In genomic region chr17:28274591-28275265, GRCh38 we compare ENCODE assay signal across 20 cellular contexts. TPM values are rescaled to one million over a fixed set of nuclear protein-coding genes. Genes with fewer than 3 reads are reported as not detected.
DNase-seq lines count a peak whose midpoint lies in the region; ATAC-seq, FAIRE-seq and TF ChIP-seq lines count a peak whose summit lies in the region.
"Had no signal": no experiment of that assay in that cellular context is flagged by ENCODE, and none has a peak within 500 bp of the region (broad histone marks: within the 10 kb centered on the region; RNA-seq: fewer than 3 reads in every experiment).

No MANE protein-coding gene starts in this region.

- no peaks in the 10 kb centered on the region for H3K36me3 Mint-ChIP-seq in neural crest cell (ENCODE audit: low read depth)

- in situ Hi-C loops in GM12878 (cut with MboI) = no loop called here

- H3K27me3 ChIP-seq in GM12878 (replicated peaks in 1 of 2; ENCODE audit: control insufficient read depth in 2 of 2, insufficient read depth in 2 of 2, low read length in 1 of 2) = no peaks in the 10 kb centered on the region; a peak in 1 of 4 replicates
- no peaks in the 10 kb centered on the region for H3K27me3 ChIP-seq in osteoblast (ENCODE audit: insufficient read depth, low read length)
- peaks cover 0 to 2% of the 10 kb centered on the region in 2 donors for H3K27me3 ChIP-seq in tibial artery

- no peaks in the 10 kb centered on the region for H3K36me3 ChIP-seq in GM12878 (ENCODE audit: control insufficient read depth in 2 of 2, insufficient read depth in 2 of 2, low read length in 1 of 2)
- no peaks in the 10 kb centered on the region for H3K36me3 ChIP-seq in osteoblast (ENCODE audit: insufficient read depth, low read length)
- no peaks in the 10 kb centered on the region for H3K36me3 ChIP-seq in tibial artery

- H4K20me1 ChIP-seq in GM12878 (ENCODE audit: control insufficient read depth, insufficient read depth) (no peaks in the 10 kb centered on the region; the same call in 1 of the 2 replicates), osteoblast (ENCODE audit: insufficient read depth, low read length) (no peaks in the 10 kb centered on the region)

- H3K79me2 ChIP-seq in GM12878 (ENCODE audit: control insufficient read depth, insufficient read depth, low read length) (no peaks in the 10 kb centered on the region), osteoblast (ENCODE audit: insufficient read depth, low read length) (no peaks in the 10 kb centered on the region)

- peak overlapping the region; percentile 51 for H3K27ac Mint-ChIP-seq in neural crest cell (ENCODE audit: unreplicated experiment)
- H3K27ac Mint-ChIP-seq: CD4-positive, alpha-beta T cell had no signal

- no peak overlapping the region for H3K4me2 ChIP-seq in GM12878 (ENCODE audit: control insufficient read depth, insufficient read depth)
- H3K4me2 ChIP-seq in osteoblast (ENCODE audit: insufficient read depth, low read length) = no peak overlapping the region
- H3K4me2 ChIP-seq: A549 had no signal

- peaks cover 3% of the 10 kb centered on the region for H3K9me3 Mint-ChIP-seq in neural crest cell
- H3K9me3 Mint-ChIP-seq: CD4-positive, alpha-beta T cell had no signal

- DNase-seq in GM12891 (ENCODE audit: insufficient read length, low spot score) (no peak), GM12878 (ENCODE audit: low read depth, low spot score) (no peak), neural crest cell (ENCODE audit: low read depth, low spot score) (no peak), osteoblast (ENCODE audit: insufficient read length, low spot score, missing footprints) (peak; percentile 58), tibial artery (no peak), NCI-H187 (lab: John Stamatoyannopoulos, UW) (no peak)
- no peak for DNase-seq in activated CD8-positive, alpha-beta memory T cell treated with anti-CD3 and anti-CD28 coated beads for 24 hours
- DNase-seq: AML-193; CD4-positive, alpha-beta T cell; DMS153; DMS79; GDM1; H9; IMR-90 had no signal

- H3K4me1 Mint-ChIP-seq in neural crest cell = peaks cover 26% of the 10 kb centered on the region

- TF ChIP-seq EP300 in GM12878 (IDR thresholded peaks at IDR 0.05; ENCODE audit: borderline replicate concordance in 1 of 2, control insufficient read depth in 1 of 2, low read depth in 2 of 2, low read length in 2 of 2) = no peak

- peaks cover 6% of the 10 kb centered on the region; the same call in 1 of the 2 replicates for H3K4me1 ChIP-seq in GM12878 (ENCODE audit: control insufficient read depth, insufficient read depth, low read length)
- peaks cover 26% of the 10 kb centered on the region for H3K4me1 ChIP-seq in osteoblast (ENCODE audit: insufficient read depth, low read length)
- no peaks in the 10 kb centered on the region for H3K4me1 ChIP-seq in tibial artery
- H3K4me1 ChIP-seq: A549 had no signal

- RAD21 ChIA-PET in GM12878 (lab: Charles Lee; ENCODE audit: unreplicated experiment) = no interaction called here

- H3K9me3 ChIP-seq in GM12878 (replicated peaks; ENCODE audit: control insufficient read depth, insufficient read depth, low read length) (no peaks in the 10 kb centered on the region; the same call in 2 of the 3 replicates), osteoblast (ENCODE audit: low read depth, low read length) (no peaks in the 10 kb centered on the region), tibial artery (no peaks in the 10 kb centered on the region)
- H3K9me3 ChIP-seq: A549 had no signal

- no peak overlapping the region for H3K9ac ChIP-seq in GM12878 (ENCODE audit: control insufficient read depth, insufficient read depth, low read length)

- SMC1A ChIA-PET in GM12878 (lab: Charles Lee; ENCODE audit: uncharacterized antibody, unreplicated experiment) = interaction anchor here (0.7 to 1.1 kb wide), 2 partner anchors 12 to 19 kb away, joined by 3 read pairs; no protein-coding TSS in a partner anchor

- H3K27ac ChIP-seq in GM12878 (ENCODE audit: control insufficient read depth, insufficient read depth) (no peak overlapping the region), osteoblast (ENCODE audit: low read depth, low read length) (no peak overlapping the region), tibial artery (no peak overlapping the region)
- H3K27ac ChIP-seq: 22Rv1, A549, C4-2B, HL-60 had no signal

- ATAC-seq in GM12878 (no peak; the same call in 1 of the 3 replicates), HG03439 (IDR thresholded peaks at IDR 0.05; ENCODE audit: unreplicated experiment) (no peak)
- ATAC-seq: A549 had no signal

- intact Hi-C loops in GM12878 (cut with micrococcal nuclease; ENCODE audit: unreplicated experiment) = no loop called here
- intact Hi-C loops in tibial artery (cut with DNase I; ENCODE audit: low total_unique reads) = no loop called here

- CTCF ChIA-PET in GM12878 (lab: Yijun Ruan, JAX) = no interaction called here

- no peak for TF ChIP-seq RAD21 in GM12878 (IDR thresholded peaks at IDR 0.05; ENCODE audit: insufficient read depth, low read depth, low read length)

- H2AFZ ChIP-seq in GM12878 (ENCODE audit: control insufficient read depth, low read depth, low read length) (no peak overlapping the region), osteoblast (ENCODE audit: low read length) (no peak overlapping the region)

- TF ChIP-seq POLR2A in GM12891 (IDR thresholded peaks at IDR 0.05; ENCODE audit: low read depth, low read length) = no peak
- TF ChIP-seq POLR2A in GM12878 (IDR thresholded peaks at IDR 0.05; ENCODE audit: low read depth, low read length) = no peak

- TF ChIP-seq CTCF in GM12878 (IDR thresholded peaks at IDR 0.05 in 2 of 3, conservative IDR thresholded peaks at IDR 0.05 in 1 of 3; ENCODE audit: control insufficient read depth in 2 of 3, extremely low read depth in 1 of 3, insufficient read depth in 1 of 3, low read depth in 3 of 3, low read length in 3 of 3) (no peak), neural crest cell (conservative IDR thresholded peaks at IDR 0.05) (no peak), osteoblast (IDR thresholded peaks at IDR 0.05; ENCODE audit: extremely low read depth, low read depth, low read length) (no peak), tibial artery (IDR thresholded peaks at IDR 0.05) (no peak)

- no peak overlapping the region for H3K4me3 ChIP-seq in GM12878
- no peak overlapping the region for H3K4me3 ChIP-seq in osteoblast (ENCODE audit: insufficient read depth, low read length)
- no peak overlapping the region for H3K4me3 ChIP-seq in tibial artery
- H3K4me3 ChIP-seq: A549 had no signal

- no peaks in the 10 kb centered on the region for H3K27me3 Mint-ChIP-seq in neural crest cell (ENCODE audit: low read depth)

- BruUV-seq in GM12878 (replicated peaks; lab: Mats Ljungman, UMichigan) = no TSS peak

- H3K4me3 Mint-ChIP-seq in neural crest cell = no peak overlapping the region
- H3K4me3 Mint-ChIP-seq: CD4-positive, alpha-beta T cell had no signal

- 65% methylated on average over 9 of the region's 9 CpGs for WGBS in GM12878 (ENCODE audit: insufficient coverage, insufficient replicate concordance, low lambda C conversion rate, missing lambda C conversion rate)

- FAIRE-seq in GM12891 (lab: Jason Lieb, UNC) (peak; percentile 41), GM12878 (lab: Jason Lieb, UNC) (no peak)
- FAIRE-seq: A549, H1 had no signal

- POLR2A ChIA-PET in GM12878 (lab: Charles Lee) = interaction anchor here (0.9 to 1.0 kb wide), 2 partner anchors 16 to 45 kb away, joined by 3 read pairs; no protein-coding TSS in a partner anchor

TF ChIP-seq in GM12891, 5 proteins besides CTCF, POLR2A, EP300 and RAD21:
- no peak for TF ChIP-seq POLR2AphosphoS5 (IDR thresholded peaks at IDR 0.05; ENCODE audit: low read depth, low read length)
- TF ChIP-seq POU2F2 (IDR thresholded peaks at IDR 0.05; ENCODE audit: low read depth, low read length) = no peak
- TF ChIP-seq TAF1 (IDR thresholded peaks at IDR 0.05; ENCODE audit: low read depth, low read length) = no peak
- no peak for TF ChIP-seq PAX5 (IDR thresholded peaks at IDR 0.05; ENCODE audit: insufficient read depth, low read length, severe bottlenecking)
- TF ChIP-seq SPI1 (IDR thresholded peaks at IDR 0.05; ENCODE audit: low read depth, low read length) = no peak

TF ChIP-seq in GM12878, 131 proteins besides CTCF, POLR2A, EP300 and RAD21 (continues in another document):
- TF ChIP-seq MYB (IDR thresholded peaks at IDR 0.05; ENCODE audit: borderline replicate concordance, low read depth, low read length) (no peak), ZNF274 (IDR thresholded peaks at IDR 0.05; ENCODE audit: insufficient read depth, insufficient read length) (no peak), DPF2 (IDR thresholded peaks at IDR 0.05) (no peak), NR2F1 (conservative IDR thresholded peaks at IDR 0.05) (0 out of 2 replicates have a peak, but pooled peaks have one; percentile 18), NBN (IDR thresholded peaks at IDR 0.05) (no peak), HDAC6 (IDR thresholded peaks at IDR 0.05; ENCODE audit: unreplicated experiment) (no peak), STAT1 (conservative IDR thresholded peaks at IDR 0.05) (no peak), USF1 (IDR thresholded peaks at IDR 0.05; ENCODE audit: borderline replicate concordance, extremely low read length, insufficient read depth, low read depth, low read length) (no peak)

RNA-seq across cellular contexts. Expression of gene TMEM97, which starts 44.3 kb away (rescaled TPM):
- polyA plus RNA-seq in GM12891 (2012; ENCODE audit: low read depth, missing spikeins) = 29.4 TPM
- 29.6 and 33.7 TPM in 2 replicates for total RNA-seq in GM12878 (2013; cell fraction: nucleolus; rRNA removed)
- 116 and 130 TPM in 2 replicates for total RNA-seq in GM12878 (2014; rRNA removed)
- total RNA-seq in GM12878 (2014; rRNA removed; fragmentation: Illumina TruSeq; extraction: Trizol) = 83.5 and 84.2 TPM in 2 replicates
- 87.8 and 89.3 TPM in 2 replicates for total RNA-seq in GM12878 (2021)
- polyA plus RNA-seq in GM12878 (2011; ENCODE audit: low read depth) = 32.9 TPM
- 96.8 and 100 TPM in 2 replicates for polyA plus RNA-seq in GM12878 (2011; rRNA removed)
- 49.4 and 60.0 TPM in 2 replicates for polyA plus RNA-seq in GM12878 (2011; cell fraction: cytosol; rRNA removed)
- polyA plus RNA-seq in GM12878 (2011; cell fraction: nucleus; rRNA removed) = 15.0 and 19.5 TPM in 2 replicates
- 40.5 and 48.1 TPM in 2 replicates for polyA plus RNA-seq in GM12878 (2012)
- 134 and 183 TPM in 2 replicates for polyA plus RNA-seq in GM12878 (2014; fragmentation: Illumina TruSeq; extraction: Trizol)
- polyA plus RNA-seq in GM12878 (2014; fragmentation: Nextera tagmentation; extraction: Ambion mirVana) = 100 to 1,000 TPM in 1 of 2 experiments, 10 to 100 TPM in 1; 58.0 to 130 TPM
- polyA plus RNA-seq in GM12878 (2014; rRNA removed) = 62.4 and 63.1 TPM in 2 replicates
- polyA plus RNA-seq in GM12878 (2016; fragmentation: Nextera tagmentation; extraction: Ambion mirVana) = 10 to 100 TPM; 81.0 to 83.1 TPM
- polyA minus RNA-seq in GM12878 (2011; rRNA and poly(A)+ RNA removed) = 51.4 and 61.7 TPM in 2 replicates
- 20.0 and 32.0 TPM in 2 replicates for polyA minus RNA-seq in GM12878 (2011; cell fraction: cytosol; rRNA and poly(A)+ RNA removed)
- polyA minus RNA-seq in GM12878 (2011; cell fraction: nucleus; rRNA and poly(A)+ RNA removed) = 9.6 and 12.8 TPM in 2 replicates
- total RNA-seq in neural crest cell = 276 and 298 TPM in 2 replicates
- 20.6 TPM in 2 replicates for total RNA-seq in osteoblast
